23 cellular contexts compared by ENCODE assay signal in genomic region chr9:113482991-113483675, GRCh38. TPM values are rescaled to one million over a fixed set of nuclear protein-coding genes. Genes with fewer than 3 reads are reported as not detected.
DNase-seq lines count a peak whose midpoint lies in the region; ATAC-seq and TF ChIP-seq lines count a peak whose summit lies in the region.
"Had no signal": no experiment of that assay in that cellular context is flagged by ENCODE, and none has a peak within 500 bp of the region (broad histone marks: within the 10 kb centered on the region; RNA-seq: fewer than 3 reads in every experiment).

No MANE protein-coding gene starts in this region.

- H3K27ac Mint-ChIP-seq in activated naive CD4-positive, alpha-beta T cell treated with anti-CD3 and anti-CD28 coated beads, Interleukin-2, amount 10 ng/mL, durations not matched to agents 7 days and 5 days, result no peak overlapping the region
- H3K27ac Mint-ChIP-seq in activated naive CD4-positive, alpha-beta T cell treated with anti-CD3 and anti-CD28 coated beads for 36 hours, result no peak overlapping the region
- H3K27ac Mint-ChIP-seq: natural killer cell; stimulated activated memory B cell treated with anti-CD40 and anti-IgM and Interleukin-4, amounts not matched to agents 10 μg/mL and 1 μg/mL and 100 μg/mL, for 72 hours had no signal

- H3K4me3 ChIP-seq in right atrium auricular region (no peak overlapping the region), psoas muscle (no peak overlapping the region), transverse colon (no peak overlapping the region), MM.1S (ENCODE audit: low read length) (no peak overlapping the region)
- H3K4me3 ChIP-seq: HAP-1, hepatocyte, MG63, SK-N-MC, tibial nerve had no signal

- H3K9me2 ChIP-seq in MM.1S (replicated peaks; ENCODE audit: insufficient read depth, low read length), result no peaks in the 10 kb centered on the region

- no peaks in the 10 kb centered on the region for H3K36me3 Mint-ChIP-seq in activated naive CD4-positive, alpha-beta T cell treated with anti-CD3 and anti-CD28 coated beads, Interleukin-2, amount 10 ng/mL, durations not matched to agents 7 days and 5 days
- no peaks in the 10 kb centered on the region for H3K36me3 Mint-ChIP-seq in activated naive CD4-positive, alpha-beta T cell treated with anti-CD3 and anti-CD28 coated beads for 36 hours (ENCODE audit: low read depth)
- H3K36me3 Mint-ChIP-seq: natural killer cell; stimulated activated memory B cell treated with anti-CD40 and anti-IgM and Interleukin-4, amounts not matched to agents 10 μg/mL and 1 μg/mL and 100 μg/mL, for 72 hours had no signal

- H4K20me1 ChIP-seq in MM.1S (ENCODE audit: insufficient read depth, low read length), result no peaks in the 10 kb centered on the region

- intact Hi-C loops in activated naive CD4-positive, alpha-beta T cell treated with anti-CD3 and anti-CD28 coated beads for 36 hours (cut with micrococcal nuclease), result no loop called here
- intact Hi-C loops in psoas muscle (cut with DNase I) (no loop called here), transverse colon (cut with DNase I; ENCODE audit: low total_unique reads) (no loop called here)

- peaks cover 11% of the 10 kb centered on the region for H3K36me3 ChIP-seq in right atrium auricular region
- H3K36me3 ChIP-seq in psoas muscle (ENCODE audit: insufficient read depth in 1 of 2, low read depth in 1 of 2), result no peaks in the 10 kb centered on the region
- no peaks in the 10 kb centered on the region for H3K36me3 ChIP-seq in transverse colon
- H3K36me3 ChIP-seq in MM.1S (replicated peaks; ENCODE audit: insufficient read depth, low read length), result no peaks in the 10 kb centered on the region
- H3K36me3 ChIP-seq: BE2C, HAP-1, MG63, tibial nerve had no signal

- CTCF ChIA-PET in activated naive CD4-positive, alpha-beta T cell treated with anti-CD3 and anti-CD28 coated beads, Interleukin-2, amount 10 ng/mL, durations not matched to agents 7 days and 5 days (lab: Charles Lee), result interaction anchor here (1.1 kb wide), 1 partner anchor 175 kb away, joined by 3 read pairs; no protein-coding TSS in a partner anchor
- CTCF ChIA-PET in activated naive CD4-positive, alpha-beta T cell treated with anti-CD3 and anti-CD28 coated beads for 36 hours (lab: Charles Lee), result no interaction called here

- no peak overlapping the region for H2AFZ ChIP-seq in MM.1S (ENCODE audit: low read length)
- H2AFZ ChIP-seq: hepatocyte had no signal

- peak; percentile 8 for DNase-seq in activated naive CD4-positive, alpha-beta T cell treated with anti-CD3 and anti-CD28 coated beads, Interleukin-2, amount 10 ng/mL, durations not matched to agents 7 days and 5 days
- DNase-seq in activated naive CD4-positive, alpha-beta T cell treated with anti-CD3 and anti-CD28 coated beads for 36 hours, result no peak
- DNase-seq in right atrium auricular region (ENCODE audit: low spot score), result no peak
- DNase-seq in psoas muscle, result no peak
- no peak for DNase-seq in transverse colon
- no peak for DNase-seq in stimulated activated CD4-positive, alpha-beta T cell treated with anti-CD3 and anti-CD28 coated beads, Interleukin-12 subunit alpha, Interleukin-12 subunit beta, amount 100 ng/mL, for 4 hours
- DNase-seq in MM.1S, result no peak
- DNase-seq in NCI-H1417 treated with DMSO at 0.1 percent for 48 hours (lab: John Stamatoyannopoulos, UW), result no peak
- DNase-seq: activated gamma-delta T cell treated with Interleukin-2 at 50 U/mL for 16 hours, activated T-cell treated with anti-CD3 and anti-CD28 coated beads for 4 hours, BE2C, dermis blood vessel endothelial cell, GF-D8, mammary epithelial cell, MG63, natural killer cell, NCI-H146, T-helper 2 cell had no signal

- no peak for TF ChIP-seq POLR2A in transverse colon (IDR thresholded peaks at IDR 0.05)

- H3K4me1 ChIP-seq in right atrium auricular region (peaks cover 0 to 60% of the 10 kb centered on the region in 2 donors), psoas muscle (peaks cover 26% of the 10 kb centered on the region), transverse colon (peaks cover 8 to 23% (median 20%) of the 10 kb centered on the region in 4 donors), MM.1S (ENCODE audit: low read length) (no peaks in the 10 kb centered on the region)
- H3K4me1 ChIP-seq: HAP-1 had no signal

- TF ChIP-seq EP300 in transverse colon (IDR thresholded peaks at IDR 0.05; ENCODE audit: low read depth), result no peak

- H3K4me2 ChIP-seq in MM.1S (ENCODE audit: low read depth, low read length), result no peak overlapping the region
- H3K4me2 ChIP-seq: hepatocyte had no signal

- no peak overlapping the region for H3K4me3 Mint-ChIP-seq in activated naive CD4-positive, alpha-beta T cell treated with anti-CD3 and anti-CD28 coated beads, Interleukin-2, amount 10 ng/mL, durations not matched to agents 7 days and 5 days
- H3K4me3 Mint-ChIP-seq in activated naive CD4-positive, alpha-beta T cell treated with anti-CD3 and anti-CD28 coated beads for 36 hours, result no peak overlapping the region
- H3K4me3 Mint-ChIP-seq: natural killer cell; stimulated activated memory B cell treated with anti-CD40 and anti-IgM and Interleukin-4, amounts not matched to agents 10 μg/mL and 1 μg/mL and 100 μg/mL, for 72 hours had no signal

- H3K27me3 ChIP-seq in right atrium auricular region, result no peaks in the 10 kb centered on the region
- no peaks in the 10 kb centered on the region for H3K27me3 ChIP-seq in psoas muscle (ENCODE audit: insufficient read depth in 3 of 3, low read length in 2 of 3)
- H3K27me3 ChIP-seq in transverse colon, result no peaks in the 10 kb centered on the region
- H3K27me3 ChIP-seq in MM.1S (replicated peaks; ENCODE audit: insufficient read depth, low read length), result no peaks in the 10 kb centered on the region
- H3K27me3 ChIP-seq: BE2C, hepatocyte, MG63, tibial nerve had no signal

- TF ChIP-seq CTCF in right atrium auricular region (IDR thresholded peaks at IDR 0.05) (no peak), psoas muscle (IDR thresholded peaks at IDR 0.05) (no peak), transverse colon (IDR thresholded peaks at IDR 0.05) (no peak), MM.1S (IDR thresholded peaks at IDR 0.05; ENCODE audit: low read length) (no peak)

- no peaks in the 10 kb centered on the region for H3K79me2 ChIP-seq in MM.1S (ENCODE audit: low read length)
- H3K79me2 ChIP-seq: hepatocyte had no signal

- peaks cover 14% of the 10 kb centered on the region for H3K27me3 Mint-ChIP-seq in activated naive CD4-positive, alpha-beta T cell treated with anti-CD3 and anti-CD28 coated beads, Interleukin-2, amount 10 ng/mL, durations not matched to agents 7 days and 5 days
- no peaks in the 10 kb centered on the region for H3K27me3 Mint-ChIP-seq in activated naive CD4-positive, alpha-beta T cell treated with anti-CD3 and anti-CD28 coated beads for 36 hours (ENCODE audit: low read depth)

- H3K9me3 ChIP-seq in right atrium auricular region, result no peaks in the 10 kb centered on the region
- H3K9me3 ChIP-seq in psoas muscle, result no peaks in the 10 kb centered on the region
- no peaks in the 10 kb centered on the region for H3K9me3 ChIP-seq in transverse colon
- H3K9me3 ChIP-seq in MM.1S (replicated peaks; ENCODE audit: insufficient read depth, low read length), result no peaks in the 10 kb centered on the region
- H3K9me3 ChIP-seq: BE2C, HAP-1, MG63, tibial nerve had no signal

- peak overlapping the region; percentile 74 to 86 for H3K27ac ChIP-seq in right atrium auricular region
- peak overlapping the region; percentile 58 for H3K27ac ChIP-seq in psoas muscle
- peak overlapping the region; percentile 46 to 78 (median 72) for H3K27ac ChIP-seq in transverse colon
- no peak overlapping the region for H3K27ac ChIP-seq in MM.1S (ENCODE audit: low read length)
- H3K27ac ChIP-seq: hepatocyte, SK-N-MC had no signal

- no peak for ATAC-seq in psoas muscle
- ATAC-seq: natural killer cell had no signal

- no peaks in the 10 kb centered on the region for H3F3A ChIP-seq in MM.1S (ENCODE audit: insufficient read depth, low read length)

- H3K9ac ChIP-seq in MM.1S (ENCODE audit: low read length), result no peak overlapping the region

- no peaks in the 10 kb centered on the region for H3K9me3 Mint-ChIP-seq in activated naive CD4-positive, alpha-beta T cell treated with anti-CD3 and anti-CD28 coated beads, Interleukin-2, amount 10 ng/mL, durations not matched to agents 7 days and 5 days
- no peaks in the 10 kb centered on the region for H3K9me3 Mint-ChIP-seq in activated naive CD4-positive, alpha-beta T cell treated with anti-CD3 and anti-CD28 coated beads for 36 hours
- H3K9me3 Mint-ChIP-seq: natural killer cell; stimulated activated memory B cell treated with anti-CD40 and anti-IgM and Interleukin-4, amounts not matched to agents 10 μg/mL and 1 μg/mL and 100 μg/mL, for 72 hours had no signal

- WGBS in psoas muscle, 3 donors, result 96 to 97% (median 96%) methylated on average over 6 of the region's 6 CpGs
- 94 to 100% methylated on average over 1 to 6 of the region's 6 CpGs for WGBS in transverse colon (ENCODE audit: low coverage in 1 of 2), 2 donors

- peaks cover 15% of the 10 kb centered on the region for H3K4me1 Mint-ChIP-seq in activated naive CD4-positive, alpha-beta T cell treated with anti-CD3 and anti-CD28 coated beads, Interleukin-2, amount 10 ng/mL, durations not matched to agents 7 days and 5 days
- peaks cover 10% of the 10 kb centered on the region for H3K4me1 Mint-ChIP-seq in activated naive CD4-positive, alpha-beta T cell treated with anti-CD3 and anti-CD28 coated beads for 36 hours (ENCODE audit: low read depth)
- H3K4me1 Mint-ChIP-seq: stimulated activated memory B cell treated with anti-CD40 and anti-IgM and Interleukin-4, amounts not matched to agents 10 μg/mL and 1 μg/mL and 100 μg/mL, for 72 hours had no signal

- in situ Hi-C loops in transverse colon (cut with MboI; ENCODE audit: low pct_ligation_motif_present in 1 of 4, low pct_unique_long_range_greater_than_20kb in 1 of 4, low sequenced_read_pairs in 3 of 4), result no loop called here

RNA-seq across cellular contexts. Expression of gene RGS3, which starts 19.6 kb away (rescaled TPM):
- 10 to 100 TPM; 11.9 to 12.6 TPM for total RNA-seq in activated naive CD4-positive, alpha-beta T cell treated with anti-CD3 and anti-CD28 coated beads for 36 hours
- 100 to 1,000 TPM; 112 to 184 TPM for total RNA-seq in right atrium auricular region
- 10 to 100 TPM; 10.6 to 38.1 (median 18.3) TPM for total RNA-seq in psoas muscle
- 10 to 100 TPM in 2 of 3 donors, 1 to 10 TPM in 1; 7.1 to 18.4 (median 12.8) TPM for polyA plus RNA-seq in psoas muscle
- total RNA-seq in transverse colon, result 100 to 1,000 TPM in 1 of 4 donors, 10 to 100 TPM in 3; 62.7 to 150 (median 80.9) TPM
